In the genomic region with DNA sequence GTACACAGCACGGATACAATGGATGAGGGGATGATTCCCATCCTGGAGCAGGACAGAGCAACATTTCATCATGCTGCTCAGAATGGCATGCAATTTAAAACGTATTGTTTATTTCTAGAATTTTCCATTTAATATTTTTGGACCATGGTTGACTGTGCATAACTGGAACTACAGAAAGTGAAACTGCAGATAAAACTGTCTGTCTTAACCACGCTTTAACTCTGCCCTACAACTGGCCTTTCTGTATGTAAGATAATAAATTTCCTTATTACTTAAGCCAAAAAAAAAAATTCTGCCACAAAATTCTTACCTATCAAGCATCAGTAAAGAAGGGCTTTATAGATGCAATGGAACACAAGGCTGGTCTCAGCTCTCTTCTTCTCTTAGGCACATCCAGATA, we compare ENCODE assay signal across 16 cellular contexts. TPM values are rescaled to one million over a fixed set of nuclear protein-coding genes. Genes with fewer than 3 reads are reported as not detected.
A peak's percentile ranks its signal among the peaks of the same experiment; 100 is the strongest.
DNase-seq lines count a peak whose midpoint lies in the region; ATAC-seq, FAIRE-seq and TF ChIP-seq lines count a peak whose summit lies in the region.
"Had no signal": no experiment of that assay in that cellular context is flagged by ENCODE, and none has a peak within 500 bp of the region (broad histone marks: within the 10 kb centered on the region; RNA-seq: fewer than 3 reads in every experiment).

No MANE protein-coding gene starts in this region.

- intact Hi-C loops in prostate gland (cut with DNase I) (no loop called here), aorta (cut with DNase I) (no loop called here)
- intact Hi-C loops in activated CD4-positive, alpha-beta T cell treated with anti-CD3 and anti-CD28 coated beads for 36 hours (cut with DNase I, micrococcal nuclease), result no loop called here
- intact Hi-C loops in activated naive CD4-positive, alpha-beta T cell treated with anti-CD3 and anti-CD28 coated beads for 36 hours (cut with micrococcal nuclease), result no loop called here

- H3K4me1 ChIP-seq in OCI-LY3 (ENCODE audit: low read length), result peaks cover 26% of the 10 kb centered on the region
- H3K4me1 ChIP-seq in duodenal mucosa (ENCODE audit: control insufficient read depth in 1 of 2, insufficient read depth in 2 of 2, low read length in 2 of 2), result peaks cover 51 to 64% of the 10 kb centered on the region in 2 donors
- H3K4me1 ChIP-seq in prostate gland (replicated peaks), result no peaks in the 10 kb centered on the region
- H3K4me1 ChIP-seq in aorta (ENCODE audit: control insufficient read depth in 1 of 2, insufficient read depth in 2 of 2, low read length in 2 of 2), result no peaks in the 10 kb centered on the region
- H3K4me1 ChIP-seq: SJSA1 had no signal

- H3K4me1 Mint-ChIP-seq in activated CD4-positive, alpha-beta T cell treated with anti-CD3 and anti-CD28 coated beads for 36 hours, result no peaks in the 10 kb centered on the region
- H3K4me1 Mint-ChIP-seq in activated naive CD4-positive, alpha-beta T cell treated with anti-CD3 and anti-CD28 coated beads for 36 hours (ENCODE audit: low read depth), result no peaks in the 10 kb centered on the region
- H3K4me1 Mint-ChIP-seq: GM23338 had no signal

- peaks cover 40% of the 10 kb centered on the region for H3K36me3 ChIP-seq in OCI-LY3 (replicated peaks; ENCODE audit: low read depth, low read length)
- peaks cover 9 to 10% of the 10 kb centered on the region in 2 donors for H3K36me3 ChIP-seq in duodenal mucosa (ENCODE audit: control insufficient read depth in 1 of 2, insufficient read depth in 2 of 2, low read length in 2 of 2)
- H3K36me3 ChIP-seq in prostate gland, result no peaks in the 10 kb centered on the region
- peaks cover 5 to 6% of the 10 kb centered on the region in 2 donors for H3K36me3 ChIP-seq in aorta (ENCODE audit: control insufficient read depth in 1 of 2, insufficient read depth in 2 of 2, low read length in 1 of 2)

- no peak for ATAC-seq in activated CD4-positive, alpha-beta T cell treated with anti-CD3 and anti-CD28 coated beads for 36 hours
- ATAC-seq in GM18520 (IDR thresholded peaks at IDR 0.05; ENCODE audit: unreplicated experiment) (no peak), aorta (ENCODE audit: low FRiP score) (no peak)
- ATAC-seq: GM23338, K562 had no signal

- H3K9me3 Mint-ChIP-seq in activated CD4-positive, alpha-beta T cell treated with anti-CD3 and anti-CD28 coated beads for 36 hours (ENCODE audit: low read depth), result no peaks in the 10 kb centered on the region
- H3K9me3 Mint-ChIP-seq in activated naive CD4-positive, alpha-beta T cell treated with anti-CD3 and anti-CD28 coated beads for 36 hours, result no peaks in the 10 kb centered on the region

- no peaks in the 10 kb centered on the region for H3K27me3 ChIP-seq in OCI-LY3 (ENCODE audit: low read depth, low read length)
- no peaks in the 10 kb centered on the region for H3K27me3 ChIP-seq in duodenal mucosa (ENCODE audit: control insufficient read depth in 1 of 2, insufficient read depth in 2 of 2, low read length in 2 of 2)
- H3K27me3 ChIP-seq in prostate gland (replicated peaks; ENCODE audit: insufficient read depth), result no peaks in the 10 kb centered on the region
- H3K27me3 ChIP-seq in aorta (ENCODE audit: control insufficient read depth in 1 of 2, insufficient read depth in 2 of 2, low read length in 1 of 2), result no peaks in the 10 kb centered on the region
- H3K27me3 ChIP-seq: SJSA1 had no signal

- no peaks in the 10 kb centered on the region for H3K79me2 ChIP-seq in OCI-LY3 (ENCODE audit: low read length)

- DNase-seq in GM18507 (ENCODE audit: extremely low spot score, insufficient read length, low read depth) (no peak), prostate gland (ENCODE audit: low spot score) (no peak), aorta (no peak)
- DNase-seq in activated CD4-positive, alpha-beta T cell treated with anti-CD3 and anti-CD28 coated beads for 36 hours, result no peak
- DNase-seq in activated naive CD4-positive, alpha-beta T cell treated with anti-CD3 and anti-CD28 coated beads for 36 hours, result no peak
- DNase-seq: DMS153, NCI-H1092 treated with DMSO at 0.1 percent for 48 hours, NCI-H187, NCI-H446 treated with DMSO at 0.1 percent for 48 hours, SW 1271 had no signal

- H4K20me1 ChIP-seq in OCI-LY3 (ENCODE audit: insufficient read depth, low read length), result no peaks in the 10 kb centered on the region

- H3K4me3 Mint-ChIP-seq in activated CD4-positive, alpha-beta T cell treated with anti-CD3 and anti-CD28 coated beads for 36 hours, result no peak overlapping the region
- no peak overlapping the region for H3K4me3 Mint-ChIP-seq in activated naive CD4-positive, alpha-beta T cell treated with anti-CD3 and anti-CD28 coated beads for 36 hours
- H3K4me3 Mint-ChIP-seq: GM23338 had no signal

- CTCF ChIA-PET in activated CD4-positive, alpha-beta T cell treated with anti-CD3 and anti-CD28 coated beads for 36 hours (lab: Charles Lee), result interaction anchor here (0.5 to 1.7 kb wide), 5 partner anchors 14 to 333 kb away, joined by 3 to 11 read pairs (median 3); partner anchors contain the start of gene MESP1
- CTCF ChIA-PET in activated naive CD4-positive, alpha-beta T cell treated with anti-CD3 and anti-CD28 coated beads for 36 hours (lab: Charles Lee), result interaction anchor here (1.1 kb wide), 1 partner anchor 14 kb away, joined by 5 read pairs; no protein-coding TSS in a partner anchor

- TF ChIP-seq POLR2A in prostate gland (IDR thresholded peaks at IDR 0.05), result no peak

- H3K27ac Mint-ChIP-seq in activated CD4-positive, alpha-beta T cell treated with anti-CD3 and anti-CD28 coated beads for 36 hours, result no peak overlapping the region
- H3K27ac Mint-ChIP-seq in activated naive CD4-positive, alpha-beta T cell treated with anti-CD3 and anti-CD28 coated beads for 36 hours, result no peak overlapping the region
- H3K27ac Mint-ChIP-seq: GM23338 had no signal

- 74% methylated on average over 3 of the region's 3 CpGs for WGBS in prostate gland
- 40 to 48% methylated on average over 3 of the region's 3 CpGs for WGBS in aorta, 2 donors

- no peak for TF ChIP-seq CTCF in OCI-LY3 (IDR thresholded peaks at IDR 0.05; ENCODE audit: low read depth, low read length)
- TF ChIP-seq CTCF in prostate gland (IDR thresholded peaks at IDR 0.05), result no peak

- peaks cover 12% of the 10 kb centered on the region for H3K36me3 Mint-ChIP-seq in activated CD4-positive, alpha-beta T cell treated with anti-CD3 and anti-CD28 coated beads for 36 hours (ENCODE audit: low read depth)
- H3K36me3 Mint-ChIP-seq in activated naive CD4-positive, alpha-beta T cell treated with anti-CD3 and anti-CD28 coated beads for 36 hours (ENCODE audit: low read depth), result peaks cover 5% of the 10 kb centered on the region

- no peaks in the 10 kb centered on the region for H3K27me3 Mint-ChIP-seq in activated CD4-positive, alpha-beta T cell treated with anti-CD3 and anti-CD28 coated beads for 36 hours
- H3K27me3 Mint-ChIP-seq in activated naive CD4-positive, alpha-beta T cell treated with anti-CD3 and anti-CD28 coated beads for 36 hours (ENCODE audit: low read depth), result no peaks in the 10 kb centered on the region

- POLR2A ChIA-PET in activated CD4-positive, alpha-beta T cell treated with anti-CD3 and anti-CD28 coated beads for 36 hours (lab: Charles Lee), result no interaction called here

- H3K4me3 ChIP-seq in OCI-LY3 (ENCODE audit: low read length) (no peak overlapping the region), duodenal mucosa (ENCODE audit: low read depth in 1 of 2, low read length in 2 of 2) (peak overlapping the region; percentile 17 to 23), prostate gland (no peak overlapping the region), aorta (ENCODE audit: low read length in 2 of 2) (no peak overlapping the region)
- H3K4me3 ChIP-seq: GM23338, K562, SJSA1 had no signal

- H3K4me2 ChIP-seq in OCI-LY3 (ENCODE audit: low read length), result peak overlapping the region; percentile 28; the same call in 1 of the 2 replicates
- H3K4me2 ChIP-seq: GM23338 had no signal

- FAIRE-seq in GM18507 (lab: Jason Lieb, UNC), result peak; percentile 42
- FAIRE-seq: K562 had no signal

- H3K27ac ChIP-seq in OCI-LY3 (ENCODE audit: low read length) (no peak overlapping the region), duodenal mucosa (ENCODE audit: low read depth, low read length) (peak overlapping the region; percentile 76), prostate gland (peak overlapping the region; percentile 41 to 77), aorta (ENCODE audit: low read depth in 1 of 2, low read length in 2 of 2) (no peak overlapping the region)
- H3K27ac ChIP-seq: SJSA1 had no signal

- no peak overlapping the region for H3K9ac ChIP-seq in OCI-LY3 (ENCODE audit: low read length)
- H3K9ac ChIP-seq in duodenal mucosa (ENCODE audit: low read depth in 1 of 2, low read length in 2 of 2), result peak overlapping the region; percentile 20 to 51

- H2AFZ ChIP-seq in OCI-LY3 (ENCODE audit: low read depth, low read length), result no peak overlapping the region
- H2AFZ ChIP-seq: GM23338 had no signal

- H3K9me3 ChIP-seq in OCI-LY3 (ENCODE audit: insufficient read depth, low read length), result no peaks in the 10 kb centered on the region
- H3K9me3 ChIP-seq in duodenal mucosa (ENCODE audit: control insufficient read depth in 1 of 2, low read length in 2 of 2), result no peaks in the 10 kb centered on the region
- H3K9me3 ChIP-seq in prostate gland, result no peaks in the 10 kb centered on the region
- no peaks in the 10 kb centered on the region for H3K9me3 ChIP-seq in aorta (ENCODE audit: control insufficient read depth, low read length)
- H3K9me3 ChIP-seq: SJSA1 had no signal

RNA-seq across cellular contexts. Expression of gene AP3S2, which starts 33.3 kb away (rescaled TPM):
- total RNA-seq in prostate gland, result 10 to 100 TPM; 43.7 to 44.7 TPM
- 10 to 100 TPM; 12.4 to 15.3 TPM for total RNA-seq in activated CD4-positive, alpha-beta T cell treated with anti-CD3 and anti-CD28 coated beads for 36 hours
- 10 to 100 TPM; 20.2 to 25.2 TPM for total RNA-seq in activated naive CD4-positive, alpha-beta T cell treated with anti-CD3 and anti-CD28 coated beads for 36 hours
- total RNA-seq in aorta, result 10 to 100 TPM; 24.5 to 33.2 TPM
- polyA plus RNA-seq in aorta, result 10 to 100 TPM; 16.7 to 21.1 TPM

RNA-seq across cellular contexts. Expression of gene ANPEP, which starts 45.8 kb away (rescaled TPM):
- total RNA-seq in prostate gland, result 100 to 1,000 TPM in 1 of 2 donors, 10 to 100 TPM in 1; 41.9 to 152 TPM
- total RNA-seq in activated CD4-positive, alpha-beta T cell treated with anti-CD3 and anti-CD28 coated beads for 36 hours, result under 1 TPM; 0.09 to 0.12 TPM
- total RNA-seq in activated naive CD4-positive, alpha-beta T cell treated with anti-CD3 and anti-CD28 coated beads for 36 hours, result not detected
- 10 to 100 TPM; 21.4 to 30.7 TPM for total RNA-seq in aorta
- 100 to 1,000 TPM in 1 of 2 donors, 1 to 10 TPM in 1; 4.2 to 225 TPM for polyA plus RNA-seq in aorta

RNA-seq across cellular contexts. Expression of gene ARPIN, which starts 52.3 kb away (rescaled TPM):
- total RNA-seq in prostate gland (10 to 100 TPM; 18.7 to 39.5 TPM), aorta (10 to 100 TPM; 18.4 to 35.4 TPM)
- not detected for total RNA-seq in activated CD4-positive, alpha-beta T cell treated with anti-CD3 and anti-CD28 coated beads for 36 hours
- not detected for total RNA-seq in activated naive CD4-positive, alpha-beta T cell treated with anti-CD3 and anti-CD28 coated beads for 36 hours
- polyA plus RNA-seq in aorta, result 10 to 100 TPM in 1 of 2 donors, 1 to 10 TPM in 1; 9.8 to 11.0 TPM
- total RNA-seq: K562 had no signal
- polyA plus RNA-seq: K562 had no signal

Comparison
In these comparisons a context has a peak if more than half of its experiments do, and no peak if none do; other contexts are left out.
1. H3K27ac ChIP-seq: peak in duodenal mucosa (single experiment) and prostate gland (2 of 2); none in OCI-LY3 (single experiment) and aorta (0 of 2).
2. H3K4me3 ChIP-seq: peak in duodenal mucosa (2 of 2); none in OCI-LY3 (single experiment), prostate gland (0 of 2) and aorta (0 of 2).
3. RNA of gene ANPEP, which starts 45.8 kb away (total RNA-seq): 41.9 to 152 TPM in prostate gland and 21.4 to 30.7 TPM in aorta; not detected in activated naive CD4-positive, alpha-beta T cell treated with anti-CD3 and anti-CD28 coated beads for 36 hours and 0.09 to 0.12 TPM in activated CD4-positive, alpha-beta T cell treated with anti-CD3 and anti-CD28 coated beads for 36 hours; every median in the first group is over 10 times any median in the second.
4. RNA of gene ARPIN, which starts 52.3 kb away (total RNA-seq): 18.7 to 39.5 TPM in prostate gland and 18.4 to 35.4 TPM in aorta; not detected in activated CD4-positive, alpha-beta T cell treated with anti-CD3 and anti-CD28 coated beads for 36 hours and not detected in activated naive CD4-positive, alpha-beta T cell treated with anti-CD3 and anti-CD28 coated beads for 36 hours; every median in the first group is over 10 times any median in the second.